In genomic region chr14:65219353-65219752, GRCh38 we compare ENCODE assay signal across 7 cellular contexts.
"Had no signal": no experiment of that assay in that cellular context is flagged by ENCODE, and none has a peak within 500 bp of the region (broad histone marks: within the 10 kb centered on the region; RNA-seq: fewer than 3 reads in every experiment).

No MANE protein-coding gene starts in this region.

- DNase-seq: GDM1, GF-D8 had no signal

- FAIRE-seq: G401.6, GM12878, GM12892, GM18507, GM19239 had no signal

- H3K4me3 ChIP-seq: GM12878 had no signal

- ATAC-seq: GM12878 had no signal
